ENCODE assay signal across 25 cellular contexts in genomic region chr14:49966971-49967630, GRCh38.
DNase-seq lines count a peak whose midpoint lies in the region; ATAC-seq, FAIRE-seq and TF ChIP-seq lines count a peak whose summit lies in the region.
"Had no signal": no experiment of that assay in that cellular context is flagged by ENCODE, and none has a peak within 500 bp of the region (broad histone marks: within the 10 kb centered on the region; RNA-seq: fewer than 3 reads in every experiment).

No MANE protein-coding gene starts in this region.

- CTCF ChIA-PET in Caco-2 (lab: Charles Lee) = interaction anchor here (0.6 to 1.0 kb wide), 4 partner anchors 20 to 105 kb away, joined by 3 to 8 read pairs (median 4); no protein-coding TSS in a partner anchor

- intact Hi-C loops in Caco-2 (cut with micrococcal nuclease; ENCODE audit: unreplicated experiment) (loop anchor here (1.0 kb wide), 3 partner anchors 20 to 75 kb away; no protein-coding TSS in a partner anchor), pancreas (cut with DNase I) (no loop called here), uterus (cut with DNase I; ENCODE audit: low total_unique reads) (no loop called here)

- H3K9me3 ChIP-seq in Caco-2 = no peaks in the 10 kb centered on the region
- H3K9me3 ChIP-seq in RWPE2 (ENCODE audit: severe bottlenecking) = no peaks in the 10 kb centered on the region
- H3K9me3 ChIP-seq in hepatocyte (ENCODE audit: low read depth) = no peaks in the 10 kb centered on the region
- no peaks in the 10 kb centered on the region for H3K9me3 ChIP-seq in pancreas
- no peaks in the 10 kb centered on the region for H3K9me3 ChIP-seq in uterus
- H3K9me3 ChIP-seq: psoas muscle, tibial artery had no signal

- POLR2A ChIA-PET in Caco-2 (lab: Charles Lee) = interaction anchor here (0.5 to 1.4 kb wide), 9 partner anchors 9 to 462 kb away, joined by 3 to 10 read pairs (median 4); no protein-coding TSS in a partner anchor

- H3K27ac ChIP-seq in RWPE2 (ENCODE audit: poor library complexity, severe bottlenecking) = peak overlapping the region; percentile 28
- peak overlapping the region; percentile 89 for H3K27ac ChIP-seq in hepatocyte
- H3K27ac ChIP-seq in pancreas = peak overlapping the region in 3 of 4 donors; percentile 29 to 71 (median 56)
- H3K27ac ChIP-seq in uterus = no peak overlapping the region
- H3K27ac ChIP-seq: brain microvascular endothelial cell, GM23248, psoas muscle, tibial artery had no signal

- H3K36me3 ChIP-seq in Caco-2 (ENCODE audit: control insufficient read depth, insufficient read depth, low read length) = no peaks in the 10 kb centered on the region
- no peaks in the 10 kb centered on the region for H3K36me3 ChIP-seq in RWPE2 (ENCODE audit: low read depth)
- H3K36me3 ChIP-seq in hepatocyte (replicated peaks; ENCODE audit: insufficient read depth, low read depth) = no peaks in the 10 kb centered on the region
- H3K36me3 ChIP-seq in pancreas = no peaks in the 10 kb centered on the region
- H3K36me3 ChIP-seq in uterus = no peaks in the 10 kb centered on the region
- H3K36me3 ChIP-seq: brain microvascular endothelial cell, tibial artery had no signal

- ATAC-seq in RWPE2 (ENCODE audit: low read depth) (peak; percentile 25; the same call in 1 of the 3 replicates), pancreas (no peak)
- ATAC-seq: activated naive CD4-positive, alpha-beta T cell treated with anti-CD3 and anti-CD28 coated beads, Interleukin-2, amount 50 U/mL, for 72 hours; activated T-cell treated with anti-CD3 and anti-CD28 coated beads, Interleukin-2, amount 50 U/mL, for 4 hours; natural killer cell; psoas muscle; T-helper 17 cell had no signal

- H3K9me3 Mint-ChIP-seq in Caco-2 (ENCODE audit: unreplicated experiment) = no peaks in the 10 kb centered on the region
- H3K9me3 Mint-ChIP-seq: activated T-cell treated with anti-CD3 and anti-CD28 coated beads, Interleukin-2, amount 50 U/mL, for 4 hours; CD4-positive, alpha-beta memory T cell; natural killer cell had no signal

- no peak for TF ChIP-seq POLR2A in uterus (IDR thresholded peaks at IDR 0.05)

- H3K4me1 ChIP-seq in Caco-2 (peaks cover 60% of the 10 kb centered on the region), RWPE2 (ENCODE audit: insufficient read depth, poor library complexity, severe bottlenecking) (peaks cover 37% of the 10 kb centered on the region), hepatocyte (ENCODE audit: insufficient read depth) (peaks cover 44% of the 10 kb centered on the region), pancreas (peaks cover 8 to 28% (median 26%) of the 10 kb centered on the region in 3 donors), uterus (no peaks in the 10 kb centered on the region)

- no peaks in the 10 kb centered on the region for H3K79me2 ChIP-seq in hepatocyte

- H3K4me3 Mint-ChIP-seq in Caco-2 (ENCODE audit: unreplicated experiment) = peak overlapping the region; percentile 61
- H3K4me3 Mint-ChIP-seq: activated CD4-positive, alpha-beta memory T cell treated with anti-CD3 and anti-CD28 coated beads, Interleukin-2, amount 10 ng/mL, durations not matched to agents 7 days and 5 days; activated T-cell treated with anti-CD3 and anti-CD28 coated beads, Interleukin-2, amount 50 U/mL, for 4 hours; CD4-positive, alpha-beta memory T cell; natural killer cell; T-helper 17 cell had no signal

- H3K27me3 ChIP-seq in Caco-2 (replicated peaks; ENCODE audit: control insufficient read depth, insufficient read depth, low read length) = no peaks in the 10 kb centered on the region
- no peaks in the 10 kb centered on the region for H3K27me3 ChIP-seq in RWPE2 (ENCODE audit: insufficient read depth, poor library complexity, severe bottlenecking)
- no peaks in the 10 kb centered on the region for H3K27me3 ChIP-seq in hepatocyte
- H3K27me3 ChIP-seq in pancreas = no peaks in the 10 kb centered on the region
- H3K27me3 ChIP-seq in uterus = no peaks in the 10 kb centered on the region
- H3K27me3 ChIP-seq: brain microvascular endothelial cell, tibial artery had no signal

- FAIRE-seq in pancreas (lab: Jason Lieb, UNC) = no peak
- FAIRE-seq: HTR-8/SVneo had no signal

- no peak overlapping the region for H2AFZ ChIP-seq in hepatocyte

- no peaks in the 10 kb centered on the region for H3K27me3 Mint-ChIP-seq in Caco-2 (ENCODE audit: insufficient read depth, unreplicated experiment)
- H3K27me3 Mint-ChIP-seq: activated CD4-positive, alpha-beta memory T cell treated with anti-CD3 and anti-CD28 coated beads, Interleukin-2, amount 10 ng/mL, durations not matched to agents 7 days and 5 days; CD4-positive, alpha-beta memory T cell; T-helper 17 cell had no signal

- H3K4me1 Mint-ChIP-seq in Caco-2 (ENCODE audit: low read depth, unreplicated experiment) = peaks cover 60% of the 10 kb centered on the region

- BruUV-seq in Caco-2 (replicated peaks; lab: Mats Ljungman, UMichigan) = TSS peak; percentile 83

- H3K27ac Mint-ChIP-seq in Caco-2 (ENCODE audit: unreplicated experiment) = peak overlapping the region; percentile 89
- H3K27ac Mint-ChIP-seq: activated CD4-positive, alpha-beta memory T cell treated with anti-CD3 and anti-CD28 coated beads, Interleukin-2, amount 10 ng/mL, durations not matched to agents 7 days and 5 days; activated naive CD4-positive, alpha-beta T cell treated with anti-CD3 and anti-CD28 coated beads, Interleukin-2, amount 50 U/mL, for 72 hours; natural killer cell; T-helper 17 cell had no signal

- H3K9me2 ChIP-seq in hepatocyte (replicated peaks; ENCODE audit: insufficient read depth) = no peaks in the 10 kb centered on the region

- TF ChIP-seq CTCF in Caco-2 (IDR thresholded peaks at IDR 0.05; ENCODE audit: insufficient read depth in 1 of 2, low read depth in 1 of 2, low read length in 1 of 2, severe bottlenecking in 1 of 2, unreplicated experiment in 1 of 2) (no peak), RWPE2 (IDR thresholded peaks at IDR 0.05; ENCODE audit: poor library complexity, severe bottlenecking) (no peak), hepatocyte (IDR thresholded peaks at IDR 0.05; ENCODE audit: poor library complexity) (no peak), pancreas (IDR thresholded peaks at IDR 0.05) (no peak), uterus (IDR thresholded peaks at IDR 0.05) (no peak)

- no peaks in the 10 kb centered on the region for H4K20me1 ChIP-seq in hepatocyte (ENCODE audit: insufficient read depth, poor library complexity, severe bottlenecking)

- no peak overlapping the region for H3K4me3 ChIP-seq in Caco-2 (ENCODE audit: low read depth, low read length)
- no peak overlapping the region for H3K4me3 ChIP-seq in RWPE2 (ENCODE audit: severe bottlenecking)
- no peak overlapping the region for H3K4me3 ChIP-seq in hepatocyte
- H3K4me3 ChIP-seq in pancreas = no peak overlapping the region
- H3K4me3 ChIP-seq in uterus = no peak overlapping the region
- H3K4me3 ChIP-seq: GM23248, lung, psoas muscle, tibial artery had no signal

- WGBS in hepatocyte (ENCODE audit: low lambda C conversion rate, missing lambda C conversion rate) = 90% methylated on average over 11 of the region's 11 CpGs
- WGBS in pancreas, 2 donors = 87 to 93% methylated on average over 11 of the region's 11 CpGs

- H3K36me3 Mint-ChIP-seq in Caco-2 (ENCODE audit: insufficient read depth, unreplicated experiment) = peaks cover 15% of the 10 kb centered on the region
- H3K36me3 Mint-ChIP-seq: CD4-positive, alpha-beta memory T cell; natural killer cell had no signal

- DNase-seq in Caco-2 (no peak), RWPE2 (ENCODE audit: low spot score) (no peak), hepatocyte (ENCODE audit: low spot score) (no peak), pancreas (no peak), amygdala (lab: John Stamatoyannopoulos, UW) (no peak), uterus (no peak), inferior parietal cortex (ENCODE audit: extremely low spot score) (no peak), NCI-H526 treated with DMSO at 0.1 percent for 48 hours (lab: John Stamatoyannopoulos, UW) (no peak)
- DNase-seq: activated CD4-positive, alpha-beta memory T cell treated with anti-CD3 and anti-CD28 coated beads, Interleukin-2, amount 10 ng/mL, durations not matched to agents 7 days and 5 days; activated T-cell treated with anti-CD3 and anti-CD28 coated beads, Interleukin-2, amount 50 U/mL, for 4 hours; brain microvascular endothelial cell; CD4-positive, alpha-beta memory T cell; DND-41; natural killer cell; NCI-H146; NCI-H345; NK-92 treated with Interleukin-12 subunit alpha and Interleukin-12 subunit beta, amount 100 ng/mL, for 24 hours; psoas muscle; Right ventricle myocardium superior; T-helper 17 cell; tibial artery had no signal

- peak overlapping the region; percentile 49 for H3K4me2 ChIP-seq in hepatocyte

Comparison
In these comparisons a context has a peak if more than half of its experiments do, and no peak if none do; other contexts are left out.
1. H3K27ac ChIP-seq: peak in RWPE2 (single experiment), hepatocyte (single experiment) and pancreas (3 of 4); none in uterus (0 of 2).